10 cellular contexts compared by ENCODE assay signal in the genomic region with DNA sequence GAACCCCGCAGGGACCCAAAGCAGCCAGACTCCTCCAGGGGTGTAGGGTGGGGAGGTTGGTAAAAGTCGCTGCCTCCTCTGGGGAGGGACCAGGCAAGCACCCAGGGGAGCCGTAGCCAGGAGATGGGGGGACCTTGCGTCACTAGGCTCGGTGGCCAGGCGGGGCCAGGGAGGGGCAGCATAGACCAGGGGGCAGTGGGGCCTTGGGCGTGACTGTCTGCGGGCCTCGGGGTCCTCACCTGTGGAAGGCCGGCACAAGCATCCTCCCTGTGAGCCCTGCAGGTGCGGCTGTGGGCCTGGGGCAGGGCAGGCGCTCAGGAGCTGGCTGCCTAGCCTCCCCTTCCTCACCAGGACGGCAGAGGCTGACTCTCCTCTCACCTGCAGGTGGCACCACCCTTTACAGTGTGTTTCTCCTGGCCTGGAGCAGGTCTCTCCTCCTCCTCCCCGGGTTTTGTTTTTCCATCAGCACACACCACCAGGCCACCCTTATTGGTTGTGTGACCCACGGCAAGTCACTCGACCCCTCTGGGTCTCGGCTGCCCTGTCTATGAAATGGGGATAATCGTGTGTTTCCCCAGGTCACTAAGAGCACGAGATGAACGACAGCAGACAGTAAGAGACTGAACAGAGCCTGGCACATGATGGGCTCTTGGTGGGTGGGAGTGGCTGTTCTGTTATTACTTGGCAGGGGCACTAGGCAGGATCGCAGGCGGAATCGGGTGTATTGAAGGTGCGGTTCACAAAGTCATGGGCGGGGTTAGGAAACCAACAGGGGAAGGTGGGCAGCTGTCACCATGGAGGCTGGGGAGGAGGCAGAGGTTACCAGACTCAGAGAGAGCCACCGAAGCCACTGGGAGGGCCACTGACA. TPM values are rescaled to one million over a fixed set of nuclear protein-coding genes. Genes with fewer than 3 reads are reported as not detected.
DNase-seq lines count a peak whose midpoint lies in the region; ATAC-seq and TF ChIP-seq lines count a peak whose summit lies in the region.
"Had no signal": no experiment of that assay in that cellular context is flagged by ENCODE, and none has a peak within 500 bp of the region (broad histone marks: within the 10 kb centered on the region; RNA-seq: fewer than 3 reads in every experiment).

No MANE protein-coding gene starts in this region.

- H2BK5ac ChIP-seq in trophoblast cell (ENCODE audit: low read depth, low read length, poor library complexity) = no peak overlapping the region

- intact Hi-C loops in activated CD4-positive, alpha-beta memory T cell treated with anti-CD3 and anti-CD28 coated beads for 36 hours (cut with micrococcal nuclease) = no loop called here
- intact Hi-C loops in left colon (cut with DNase I, micrococcal nuclease) = no loop called here

- H3K18ac ChIP-seq in trophoblast cell (ENCODE audit: low read length) = no peak overlapping the region

- POLR2A ChIA-PET in activated CD4-positive, alpha-beta memory T cell treated with anti-CD3 and anti-CD28 coated beads for 36 hours (lab: Charles Lee) = no interaction called here

- no peak overlapping the region for H3K4me3 Mint-ChIP-seq in activated CD4-positive, alpha-beta memory T cell treated with anti-CD3 and anti-CD28 coated beads for 36 hours
- H3K4me3 Mint-ChIP-seq: dendritic cell treated with granulocyte-macrophage colony-stimulating factor and Interleukin-4, amounts not matched to agents 40 ng/mL and 50 ng/mL, for 4 days; mesothelial cell of epicardium had no signal

- H3K4me1 Mint-ChIP-seq in activated CD4-positive, alpha-beta memory T cell treated with anti-CD3 and anti-CD28 coated beads for 36 hours (ENCODE audit: low read depth) = peaks cover 6% of the 10 kb centered on the region

- peak; percentile 43 for TF ChIP-seq CTCF in DND-41 (IDR thresholded peaks at IDR 0.05; ENCODE audit: borderline replicate concordance, extremely low read depth, low read length, poor library complexity, severe bottlenecking)
- peak; percentile 32 for TF ChIP-seq CTCF in HFF-Myc (IDR thresholded peaks at IDR 0.05; ENCODE audit: low read depth, low read length, missing control alignments)

- H4K91ac ChIP-seq in trophoblast cell (ENCODE audit: low read depth, low read length) = no peak overlapping the region

- CTCF ChIA-PET in activated CD4-positive, alpha-beta memory T cell treated with anti-CD3 and anti-CD28 coated beads for 36 hours (lab: Charles Lee) = interaction anchor here (0.6 kb wide), 1 partner anchor 8 kb away, joined by 3 read pairs; no protein-coding TSS in a partner anchor

- no peaks in the 10 kb centered on the region for H3K9me3 Mint-ChIP-seq in activated CD4-positive, alpha-beta memory T cell treated with anti-CD3 and anti-CD28 coated beads for 36 hours
- H3K9me3 Mint-ChIP-seq: dendritic cell treated with granulocyte-macrophage colony-stimulating factor and Interleukin-4, amounts not matched to agents 40 ng/mL and 50 ng/mL, for 4 days; mesothelial cell of epicardium had no signal

- no peak overlapping the region for H3K9ac ChIP-seq in DND-41 (ENCODE audit: low read depth, low read length)
- H3K9ac ChIP-seq in trophoblast cell (ENCODE audit: low read length) = no peak overlapping the region

- H2BK120ac ChIP-seq in trophoblast cell (ENCODE audit: insufficient read depth, low read length, poor library complexity) = no peak overlapping the region

- H3K14ac ChIP-seq in trophoblast cell (ENCODE audit: low read length) = no peak overlapping the region

- DNase-seq in DND-41 (peak; percentile 30), HFF-Myc (ENCODE audit: extremely low read depth, low read depth) (no peak), left colon (no peak), trophoblast cell (no peak)
- DNase-seq in activated CD4-positive, alpha-beta memory T cell treated with anti-CD3 and anti-CD28 coated beads for 36 hours = peak; percentile 25

- H3K23ac ChIP-seq in trophoblast cell (ENCODE audit: low read length) = no peak overlapping the region

- no peaks in the 10 kb centered on the region for H3K27me3 ChIP-seq in DND-41 (ENCODE audit: insufficient read depth, low read length, poor library complexity)
- no peaks in the 10 kb centered on the region for H3K27me3 ChIP-seq in trophoblast cell (ENCODE audit: insufficient read depth, low read length)

- H3K4me2 ChIP-seq in DND-41 (ENCODE audit: insufficient read depth, low read length) = no peak overlapping the region
- no peak overlapping the region for H3K4me2 ChIP-seq in trophoblast cell (ENCODE audit: low read length)

- H2AFZ ChIP-seq in DND-41 (ENCODE audit: low read depth, low read length) (no peak overlapping the region), trophoblast cell (ENCODE audit: insufficient read depth, low read length, poor library complexity) (no peak overlapping the region)

- no peak overlapping the region for H2AK5ac ChIP-seq in trophoblast cell (ENCODE audit: low read length)

- no peak overlapping the region for H4K8ac ChIP-seq in trophoblast cell (ENCODE audit: low read depth, low read length)

- no peaks in the 10 kb centered on the region for H3K36me3 Mint-ChIP-seq in activated CD4-positive, alpha-beta memory T cell treated with anti-CD3 and anti-CD28 coated beads for 36 hours
- H3K36me3 Mint-ChIP-seq: mesothelial cell of epicardium had no signal

- ATAC-seq in DND-41 (ENCODE audit: insufficient read depth, low read depth) (no peak), left colon (peak; percentile 32), HG02870 (IDR thresholded peaks at IDR 0.05; ENCODE audit: unreplicated experiment) (no peak), HG03520 (IDR thresholded peaks at IDR 0.05; ENCODE audit: unreplicated experiment) (no peak), HG03439 (IDR thresholded peaks at IDR 0.05; ENCODE audit: unreplicated experiment) (no peak)

- H3K9me3 ChIP-seq in DND-41 (ENCODE audit: insufficient read depth, low read length, severe bottlenecking) (no peaks in the 10 kb centered on the region), trophoblast cell (ENCODE audit: insufficient read depth, low read depth, low read length) (no peaks in the 10 kb centered on the region)

- no CpG with 5 or more reads among the region's 26 CpGs for WGBS in trophoblast cell (ENCODE audit: extremely low coverage, insufficient coverage, insufficient read length)

- H3K79me2 ChIP-seq in DND-41 (ENCODE audit: insufficient read depth, low read length) = no peaks in the 10 kb centered on the region
- no peaks in the 10 kb centered on the region for H3K79me2 ChIP-seq in trophoblast cell (ENCODE audit: control insufficient read depth, insufficient read depth, low read length, poor library complexity)

- H3K27ac ChIP-seq in DND-41 (ENCODE audit: low read length) (no peak overlapping the region), trophoblast cell (ENCODE audit: low read depth, low read length) (no peak overlapping the region)

- H3K79me1 ChIP-seq in trophoblast cell (ENCODE audit: low read length) = no peaks in the 10 kb centered on the region

- no peak overlapping the region for H4K12ac ChIP-seq in trophoblast cell (ENCODE audit: low read depth, low read length)

- no peak overlapping the region for H3K4me3 ChIP-seq in DND-41 (ENCODE audit: low read depth in 1 of 2, low read length in 2 of 2)
- no peak overlapping the region for H3K4me3 ChIP-seq in HFF-Myc (replicated peaks; ENCODE audit: low read depth, low read length)
- H3K4me3 ChIP-seq in trophoblast cell (ENCODE audit: low read depth, low read length) = no peak overlapping the region

- peaks cover 21% of the 10 kb centered on the region for H4K20me1 ChIP-seq in DND-41 (ENCODE audit: insufficient read depth, low read length)

- H3K36me3 ChIP-seq in DND-41 (ENCODE audit: insufficient read depth, low read length) = no peaks in the 10 kb centered on the region
- H3K36me3 ChIP-seq in trophoblast cell (ENCODE audit: control insufficient read depth in 1 of 2, insufficient read depth in 2 of 2, low read length in 2 of 2) = no peaks in the 10 kb centered on the region

- H3K4ac ChIP-seq in trophoblast cell (ENCODE audit: low read depth, low read length) = no peak overlapping the region

- H3K4me1 ChIP-seq in DND-41 (ENCODE audit: insufficient read depth, low read length) (peaks cover 34% of the 10 kb centered on the region), trophoblast cell (ENCODE audit: control insufficient read depth in 1 of 2, insufficient read depth in 2 of 2, low read length in 2 of 2) (peaks cover 0 to 3% of the 10 kb centered on the region in 2 experiments)

- no peak overlapping the region for H2BK12ac ChIP-seq in trophoblast cell (ENCODE audit: low read length)

- no peak overlapping the region for H3K27ac Mint-ChIP-seq in activated CD4-positive, alpha-beta memory T cell treated with anti-CD3 and anti-CD28 coated beads for 36 hours
- H3K27ac Mint-ChIP-seq: dendritic cell treated with granulocyte-macrophage colony-stimulating factor and Interleukin-4, amounts not matched to agents 40 ng/mL and 50 ng/mL, for 4 days; mesothelial cell of epicardium had no signal

- H3K27me3 Mint-ChIP-seq in activated CD4-positive, alpha-beta memory T cell treated with anti-CD3 and anti-CD28 coated beads for 36 hours = no peaks in the 10 kb centered on the region

RNA-seq across cellular contexts. Expression of gene FLRT1, which starts 52.7 kb away (rescaled TPM):
- total RNA-seq in activated CD4-positive, alpha-beta memory T cell treated with anti-CD3 and anti-CD28 coated beads for 36 hours = under 1 TPM; 0.36 to 0.50 TPM
- total RNA-seq in left colon = 1 to 10 TPM in 1 of 2 donors, not detected in 1; 1.2 TPM
- polyA plus RNA-seq in trophoblast cell (2013) = 0.03 TPM in 2 replicates

Comparison
In these comparisons a context has a peak if more than half of its experiments do, and no peak if none do; other contexts are left out.
1. DNase-seq: peak in DND-41 (single experiment) and activated CD4-positive, alpha-beta memory T cell treated with anti-CD3 and anti-CD28 coated beads for 36 hours (single experiment); none in HFF-Myc (single experiment), left colon (0 of 2) and trophoblast cell (0 of 2).